30 cellular contexts compared by ENCODE assay signal in the genomic region with DNA sequence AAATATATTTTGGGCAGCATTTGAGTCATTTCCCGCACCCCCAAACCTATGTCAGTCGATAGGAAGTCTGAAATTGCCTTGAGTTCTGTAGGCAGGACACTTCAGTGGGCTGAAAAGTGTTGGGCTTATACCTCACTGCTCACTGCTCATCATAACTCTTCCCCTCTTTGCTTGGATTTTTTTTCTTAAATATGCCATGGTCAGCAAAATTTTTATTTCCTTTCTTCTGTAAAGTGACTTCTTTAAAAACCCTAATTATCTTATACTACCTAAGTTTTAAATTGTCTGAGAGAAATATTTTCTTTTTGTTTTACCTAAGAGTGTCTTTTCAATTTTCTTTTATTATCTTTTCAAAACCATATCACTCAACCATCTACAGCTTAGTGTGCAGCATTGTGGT.
"Had no signal": no experiment of that assay in that cellular context is flagged by ENCODE, and none has a peak within 500 bp of the region (broad histone marks: within the 10 kb centered on the region; RNA-seq: fewer than 3 reads in every experiment).

No MANE protein-coding gene starts in this region.

- H3K4me3 Mint-ChIP-seq: activated CD4-positive, alpha-beta memory T cell treated with anti-CD3 and anti-CD28 coated beads for 36 hours; activated naive CD4-positive, alpha-beta T cell treated with anti-CD3 and anti-CD28 coated beads, Interleukin-2, amount 10 ng/mL, durations not matched to agents 7 days and 5 days; activated naive CD8-positive, alpha-beta T cell treated with anti-CD3 and anti-CD28 coated beads, Interleukin-2, amount 10 ng/mL, durations not matched to agents 7 days and 5 days; activated T-cell treated with anti-CD3 and anti-CD28 coated beads, Interleukin-2, amount 50 U/mL, for 24 hours; activated T-cell treated with anti-CD3 and anti-CD28 coated beads, Interleukin-2, amount 50 U/mL, for 72 hours; brain; WTC11 had no signal

- H3K4me1 ChIP-seq: ascending aorta, breast epithelium, colonic mucosa had no signal

- H3K36me3 ChIP-seq: ascending aorta, breast epithelium, cardiac muscle cell, colonic mucosa had no signal

- H3K27me3 ChIP-seq: ascending aorta, breast epithelium, cardiac muscle cell, colonic mucosa had no signal

- H3K9me3 ChIP-seq: ascending aorta, colonic mucosa had no signal

- H3K27me3 Mint-ChIP-seq: activated CD4-positive, alpha-beta memory T cell treated with anti-CD3 and anti-CD28 coated beads for 36 hours; brain had no signal

- H3K36me3 Mint-ChIP-seq: activated CD4-positive, alpha-beta memory T cell treated with anti-CD3 and anti-CD28 coated beads for 36 hours; activated naive CD4-positive, alpha-beta T cell treated with anti-CD3 and anti-CD28 coated beads, Interleukin-2, amount 10 ng/mL, durations not matched to agents 7 days and 5 days; activated naive CD4-positive, alpha-beta T cell treated with anti-CD3 and anti-CD28 coated beads, Interleukin-2, amount 50 U/mL, for 72 hours; activated naive CD8-positive, alpha-beta T cell treated with anti-CD3 and anti-CD28 coated beads, Interleukin-2, amount 10 ng/mL, durations not matched to agents 7 days and 5 days; brain; WTC11 had no signal

- H3K4me3 ChIP-seq: ascending aorta, breast epithelium, cardiac muscle cell, colonic mucosa had no signal

- H3K27ac ChIP-seq: ascending aorta, breast epithelium, cardiac muscle cell, colonic mucosa, epithelial cell of prostate, VCaP had no signal

- H3K9me3 Mint-ChIP-seq: activated naive CD4-positive, alpha-beta T cell treated with anti-CD3 and anti-CD28 coated beads, Interleukin-2, amount 50 U/mL, for 72 hours; activated naive CD8-positive, alpha-beta T cell treated with anti-CD3 and anti-CD28 coated beads, Interleukin-2, amount 10 ng/mL, durations not matched to agents 7 days and 5 days; activated T-cell treated with anti-CD3 and anti-CD28 coated beads, Interleukin-2, amount 50 U/mL, for 24 hours; activated T-cell treated with anti-CD3 and anti-CD28 coated beads, Interleukin-2, amount 50 U/mL, for 72 hours had no signal

- H3K4me1 Mint-ChIP-seq: activated naive CD4-positive, alpha-beta T cell treated with anti-CD3 and anti-CD28 coated beads, Interleukin-2, amount 10 ng/mL, durations not matched to agents 7 days and 5 days; activated naive CD8-positive, alpha-beta T cell treated with anti-CD3 and anti-CD28 coated beads, Interleukin-2, amount 10 ng/mL, durations not matched to agents 7 days and 5 days; brain; WTC11 had no signal

- DNase-seq: activated CD4-positive, alpha-beta memory T cell treated with anti-CD3 and anti-CD28 coated beads for 36 hours; activated CD4-positive, alpha-beta T cell treated with anti-CD3 and anti-CD28 coated beads for 1 hour; activated CD4-positive, alpha-beta T cell treated with anti-CD3 and anti-CD28 coated beads for 4 hours; activated CD4-positive, alpha-beta T cell treated with anti-CD3 and anti-CD28 coated beads, Interleukin-2, amount 50 U/mL, for 1 hour; activated CD8-positive, alpha-beta memory T cell treated with anti-CD3 and anti-CD28 coated beads, Interleukin-2, amount 50 U/mL, for 48 hours; activated gamma-delta T cell; activated naive CD4-positive, alpha-beta T cell; activated naive CD4-positive, alpha-beta T cell treated with anti-CD3 and anti-CD28 coated beads, Interleukin-2, amount 10 ng/mL, durations not matched to agents 7 days and 5 days; activated naive CD8-positive, alpha-beta T cell treated with anti-CD3 and anti-CD28 coated beads, Interleukin-2, amount 10 ng/mL, durations not matched to agents 7 days and 5 days; activated T-cell treated with anti-CD3 and anti-CD28 coated beads for 4 hours; activated T-cell treated with anti-CD3 and anti-CD28 coated beads, Interleukin-2, amount 50 U/mL, for 24 hours; activated T-cell treated with anti-CD3 and anti-CD28 coated beads, Interleukin-2, amount 50 U/mL, for 72 hours; central memory CD4-positive, alpha-beta T cell; cerebellar nuclear complex; colonic mucosa; effector CD8-positive, alpha-beta T cell; foreskin fibroblast; T-helper 2 cell had no signal

- ATAC-seq: activated naive CD4-positive, alpha-beta T cell treated with anti-CD3 and anti-CD28 coated beads, Interleukin-2, amount 50 U/mL, for 72 hours; activated T-cell treated with anti-CD3 and anti-CD28 coated beads, Interleukin-2, amount 50 U/mL, for 72 hours; WTC11 had no signal

- H3K27ac Mint-ChIP-seq: activated CD4-positive, alpha-beta memory T cell treated with anti-CD3 and anti-CD28 coated beads for 36 hours; activated naive CD4-positive, alpha-beta T cell treated with anti-CD3 and anti-CD28 coated beads, Interleukin-2, amount 10 ng/mL, durations not matched to agents 7 days and 5 days; activated naive CD4-positive, alpha-beta T cell treated with anti-CD3 and anti-CD28 coated beads, Interleukin-2, amount 50 U/mL, for 72 hours; activated naive CD8-positive, alpha-beta T cell treated with anti-CD3 and anti-CD28 coated beads, Interleukin-2, amount 10 ng/mL, durations not matched to agents 7 days and 5 days; activated T-cell treated with anti-CD3 and anti-CD28 coated beads, Interleukin-2, amount 50 U/mL, for 24 hours; activated T-cell treated with anti-CD3 and anti-CD28 coated beads, Interleukin-2, amount 50 U/mL, for 72 hours; brain; WTC11 had no signal

- FAIRE-seq: endometrium, endothelial cell of umbilical vein, frontal cortex, TTC549 had no signal
